In genomic region chr14:81990312-81990761, GRCh38 we compare ENCODE assay signal across 9 cellular contexts.
DNase-seq lines count a peak whose midpoint lies in the region; ATAC-seq, FAIRE-seq and TF ChIP-seq lines count a peak whose summit lies in the region.
"Had no signal": no experiment of that assay in that cellular context is flagged by ENCODE, and none has a peak within 500 bp of the region (broad histone marks: within the 10 kb centered on the region; RNA-seq: fewer than 3 reads in every experiment).

No MANE protein-coding gene starts in this region.

- no peaks in the 10 kb centered on the region for H3K79me2 ChIP-seq in DOHH2 (ENCODE audit: control insufficient read depth, low read length)

- no peaks in the 10 kb centered on the region for H4K20me1 ChIP-seq in DOHH2 (ENCODE audit: control insufficient read depth, insufficient read depth, low read depth, low read length)

- H3K4me3 Mint-ChIP-seq in stimulated activated naive CD8-positive, alpha-beta T cell treated with anti-CD3 and anti-CD28 coated beads, Interleukin-15, amount 100 ng/mL, for 72 hours: no peak overlapping the region

- DNase-seq in KG1 (lab: John Stamatoyannopoulos, UW) (peak; percentile 32), SIG-M5 treated with dmso at 0.1 percent for 504 hours (lab: John Stamatoyannopoulos, UW; ENCODE audit: unreplicated experiment) (peak; percentile 47), lung (ENCODE audit: low spot score) (no peak), cerebellar nuclear complex (lab: John Stamatoyannopoulos, UW) (no peak)
- DNase-seq in stimulated activated naive CD8-positive, alpha-beta T cell treated with anti-CD3 and anti-CD28 coated beads, Interleukin-15, amount 100 ng/mL, for 72 hours: peak; percentile 22 to 24

- no peaks in the 10 kb centered on the region for H3F3A ChIP-seq in DOHH2 (ENCODE audit: control insufficient read depth, insufficient read depth)

- H3K36me3 ChIP-seq in DOHH2 (ENCODE audit: control insufficient read depth, low read length): no peaks in the 10 kb centered on the region
- no peaks in the 10 kb centered on the region for H3K36me3 ChIP-seq in lung (ENCODE audit: control insufficient read depth in 2 of 2, insufficient read depth in 2 of 2, low read length in 2 of 2)

- H3K27ac Mint-ChIP-seq in stimulated activated naive CD8-positive, alpha-beta T cell treated with anti-CD3 and anti-CD28 coated beads, Interleukin-15, amount 100 ng/mL, for 72 hours: no peak overlapping the region
- H3K27ac Mint-ChIP-seq: activated naive CD4-positive, alpha-beta T cell treated with anti-CD3 and anti-CD28 coated beads, Interleukin-2, amount 50 U/mL, for 72 hours had no signal

- no peaks in the 10 kb centered on the region for H3K4me1 Mint-ChIP-seq in stimulated activated naive CD8-positive, alpha-beta T cell treated with anti-CD3 and anti-CD28 coated beads, Interleukin-15, amount 100 ng/mL, for 72 hours

- ATAC-seq in GM21360 (IDR thresholded peaks at IDR 0.05; ENCODE audit: unreplicated experiment): peak; percentile 61
- peak; percentile 34 for ATAC-seq in lung (ENCODE audit: insufficient read depth, low FRiP score)
- no peak for ATAC-seq in stimulated activated naive CD8-positive, alpha-beta T cell treated with anti-CD3 and anti-CD28 coated beads, Interleukin-15, amount 100 ng/mL, for 72 hours
- ATAC-seq: activated naive CD4-positive, alpha-beta T cell treated with anti-CD3 and anti-CD28 coated beads, Interleukin-2, amount 50 U/mL, for 72 hours had no signal

- no peaks in the 10 kb centered on the region for H3K9me2 ChIP-seq in DOHH2 (replicated peaks; ENCODE audit: control insufficient read depth, low read length)

- no peaks in the 10 kb centered on the region for H3K9me3 ChIP-seq in DOHH2 (ENCODE audit: control insufficient read depth, insufficient read depth, low read length)
- H3K9me3 ChIP-seq in lung (ENCODE audit: control insufficient read depth in 2 of 2, insufficient read depth in 1 of 2, low read length in 1 of 2): no peaks in the 10 kb centered on the region

- H3K4me3 ChIP-seq in DOHH2 (ENCODE audit: low read length) (no peak overlapping the region), lung (no peak overlapping the region)

- WGBS in lung, 2 donors: 20 to 22% methylated on average over 7 of the region's 7 CpGs

- H3K27ac ChIP-seq in DOHH2 (ENCODE audit: low read depth, low read length): no peak overlapping the region
- H3K27ac ChIP-seq in lung (ENCODE audit: low read depth in 1 of 2, low read length in 1 of 2): no peak overlapping the region

- no peaks in the 10 kb centered on the region for H3K4me1 ChIP-seq in DOHH2 (ENCODE audit: control insufficient read depth, low read length)
- H3K4me1 ChIP-seq in lung (ENCODE audit: control insufficient read depth in 2 of 2, insufficient read depth in 2 of 2, low read length in 2 of 2): no peaks in the 10 kb centered on the region

- H3K4me2 ChIP-seq in DOHH2 (ENCODE audit: low read length): no peak overlapping the region

- H3K27me3 ChIP-seq in DOHH2 (ENCODE audit: control insufficient read depth, low read length) (0 out of 2 replicates have a peak, but pooled peaks cover 2% of the 10 kb centered on the region), lung (ENCODE audit: control insufficient read depth, insufficient read depth) (no peaks in the 10 kb centered on the region)

- peak; percentile 74 for FAIRE-seq in colon (lab: Jason Lieb, UNC)

- no peaks in the 10 kb centered on the region for H3K9me3 Mint-ChIP-seq in stimulated activated naive CD8-positive, alpha-beta T cell treated with anti-CD3 and anti-CD28 coated beads, Interleukin-15, amount 100 ng/mL, for 72 hours
- H3K9me3 Mint-ChIP-seq: activated naive CD4-positive, alpha-beta T cell treated with anti-CD3 and anti-CD28 coated beads, Interleukin-2, amount 50 U/mL, for 72 hours had no signal

- H3K27me3 Mint-ChIP-seq in stimulated activated naive CD8-positive, alpha-beta T cell treated with anti-CD3 and anti-CD28 coated beads, Interleukin-15, amount 100 ng/mL, for 72 hours: no peaks in the 10 kb centered on the region

- peak; percentile 70 for TF ChIP-seq CTCF in DOHH2 (IDR thresholded peaks at IDR 0.05; ENCODE audit: low read depth, low read length, poor library complexity, severe bottlenecking)
- peak; percentile 71 for TF ChIP-seq CTCF in lung (IDR thresholded peaks at IDR 0.05; ENCODE audit: control extremely low read depth, extremely low read depth)

Comparison
In these comparisons a context has a peak if more than half of its experiments do, and no peak if none do; other contexts are left out.
1. DNase-seq: peak in KG1 (single experiment), SIG-M5 treated with dmso at 0.1 percent for 504 hours (single experiment) and stimulated activated naive CD8-positive, alpha-beta T cell treated with anti-CD3 and anti-CD28 coated beads, Interleukin-15, amount 100 ng/mL, for 72 hours (2 of 2); none in lung (single experiment) and cerebellar nuclear complex (0 of 2).